ENCODE assay signal across 1 cellular context in the genomic region with DNA sequence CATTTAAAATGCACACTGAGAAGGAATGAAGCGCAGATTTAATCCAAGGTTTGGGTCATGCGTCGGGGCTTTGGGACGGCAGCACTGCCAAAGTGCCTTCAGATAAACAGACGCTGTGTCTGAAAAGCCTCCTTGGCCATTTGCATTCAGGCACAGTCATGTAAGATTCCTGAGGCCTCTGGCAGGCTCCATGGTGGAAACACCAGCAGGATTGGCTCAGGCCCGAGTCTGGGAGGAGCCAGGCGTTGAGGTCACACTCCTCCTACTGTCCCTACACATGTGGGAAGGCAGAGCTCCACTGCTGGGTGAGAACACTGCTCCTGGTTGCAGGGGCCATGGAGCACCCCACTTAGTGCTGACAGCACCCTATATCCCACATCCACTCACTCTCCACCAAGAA.
TF ChIP-seq lines count a peak whose summit lies in the region.

No MANE protein-coding gene starts in this region.

TF ChIP-seq in GM23338, 12 proteins besides CTCF, POLR2A, EP300 and RAD21 (continued from another document):
- TF ChIP-seq, protein P1, sequence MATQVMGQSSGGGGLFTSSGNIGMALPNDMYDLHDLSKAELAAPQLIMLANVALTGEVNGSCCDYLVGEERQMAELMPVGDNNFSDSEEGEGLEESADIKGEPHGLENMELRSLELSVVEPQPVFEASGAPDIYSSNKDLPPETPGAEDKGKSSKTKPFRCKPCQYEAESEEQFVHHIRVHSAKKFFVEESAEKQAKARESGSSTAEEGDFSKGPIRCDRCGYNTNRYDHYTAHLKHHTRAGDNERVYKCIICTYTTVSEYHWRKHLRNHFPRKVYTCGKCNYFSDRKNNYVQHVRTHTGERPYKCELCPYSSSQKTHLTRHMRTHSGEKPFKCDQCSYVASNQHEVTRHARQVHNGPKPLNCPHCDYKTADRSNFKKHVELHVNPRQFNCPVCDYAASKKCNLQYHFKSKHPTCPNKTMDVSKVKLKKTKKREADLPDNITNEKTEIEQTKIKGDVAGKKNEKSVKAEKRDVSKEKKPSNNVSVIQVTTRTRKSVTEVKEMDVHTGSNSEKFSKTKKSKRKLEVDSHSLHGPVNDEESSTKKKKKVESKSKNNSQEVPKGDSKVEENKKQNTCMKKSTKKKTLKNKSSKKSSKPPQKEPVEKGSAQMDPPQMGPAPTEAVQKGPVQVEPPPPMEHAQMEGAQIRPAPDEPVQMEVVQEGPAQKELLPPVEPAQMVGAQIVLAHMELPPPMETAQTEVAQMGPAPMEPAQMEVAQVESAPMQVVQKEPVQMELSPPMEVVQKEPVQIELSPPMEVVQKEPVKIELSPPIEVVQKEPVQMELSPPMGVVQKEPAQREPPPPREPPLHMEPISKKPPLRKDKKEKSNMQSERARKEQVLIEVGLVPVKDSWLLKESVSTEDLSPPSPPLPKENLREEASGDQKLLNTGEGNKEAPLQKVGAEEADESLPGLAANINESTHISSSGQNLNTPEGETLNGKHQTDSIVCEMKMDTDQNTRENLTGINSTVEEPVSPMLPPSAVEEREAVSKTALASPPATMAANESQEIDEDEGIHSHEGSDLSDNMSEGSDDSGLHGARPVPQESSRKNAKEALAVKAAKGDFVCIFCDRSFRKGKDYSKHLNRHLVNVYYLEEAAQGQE (IDR thresholded peaks at IDR 0.05; ENCODE audit: unreplicated experiment), result no peak
- TF ChIP-seq ZNF331 (CRISPR knock-in tag; IDR thresholded peaks at IDR 0.05; ENCODE audit: low read depth) (no peak), POLR2AphosphoS5 (IDR thresholded peaks at IDR 0.05; ENCODE audit: low read depth) (no peak)
TF ChIP-seq in GM23338: peak in this region for 0.
